In the genomic region with DNA sequence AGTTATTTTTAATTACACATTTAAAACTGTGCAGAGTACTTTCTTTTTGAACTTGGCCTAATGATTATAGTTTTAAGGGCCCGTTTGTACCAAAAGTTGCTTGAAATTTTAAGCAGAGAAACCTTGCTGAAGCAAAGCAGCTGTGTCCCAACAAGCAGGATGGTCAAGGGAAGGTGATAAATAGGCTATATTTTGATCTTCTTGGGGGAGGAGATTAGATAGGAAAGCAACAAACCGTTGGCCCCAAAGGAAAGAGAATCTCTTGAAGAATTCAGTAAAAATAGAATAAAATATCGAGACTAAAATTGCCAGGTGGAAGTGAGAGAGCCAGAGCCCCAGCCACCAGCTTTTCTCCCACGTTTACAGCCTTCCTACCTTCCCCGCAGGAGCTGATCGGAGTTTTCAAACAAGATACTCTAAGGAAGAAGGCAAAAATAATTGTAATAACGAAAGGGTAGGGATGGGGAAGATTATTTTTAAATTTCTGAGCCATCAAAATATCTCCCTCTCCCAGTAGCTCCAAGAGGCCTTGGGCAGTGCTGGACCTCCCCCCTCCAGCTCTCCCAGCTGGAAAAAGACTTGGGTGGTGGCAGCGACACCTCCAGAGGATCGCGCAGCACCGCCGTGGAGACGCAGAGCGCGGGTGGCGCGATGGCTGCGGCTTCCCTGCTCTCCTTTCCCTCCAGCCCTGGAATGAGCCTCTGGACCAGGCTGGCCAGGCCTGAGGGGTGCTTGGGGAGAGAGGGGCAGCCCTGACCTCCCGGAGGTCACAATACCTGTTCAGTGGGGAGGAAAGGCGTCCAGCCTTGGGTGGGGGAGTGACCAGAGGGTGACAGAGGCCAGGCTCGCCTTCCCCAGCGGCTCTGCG, we compare ENCODE assay signal across 14 cellular contexts. TPM values are rescaled to one million over a fixed set of nuclear protein-coding genes. Genes with fewer than 3 reads are reported as not detected.
DNase-seq lines count a peak whose midpoint lies in the region; ATAC-seq and TF ChIP-seq lines count a peak whose summit lies in the region.
"Had no signal": no experiment of that assay in that cellular context is flagged by ENCODE, and none has a peak within 500 bp of the region (broad histone marks: within the 10 kb centered on the region; RNA-seq: fewer than 3 reads in every experiment).

No MANE protein-coding gene starts in this region.

- H3K27ac Mint-ChIP-seq in activated T-cell treated with anti-CD3 and anti-CD28 coated beads, Interleukin-2, amount 50 U/mL, for 72 hours = peak overlapping the region; percentile 84
- H3K27ac Mint-ChIP-seq in T-helper 17 cell = peak overlapping the region; percentile 85
- H3K27ac Mint-ChIP-seq in Caco-2 (ENCODE audit: unreplicated experiment) = no peak overlapping the region

- CTCF ChIA-PET in Caco-2 (lab: Charles Lee) = interaction anchor here (0.8 kb wide), 1 partner anchor 17 kb away, joined by 3 read pairs; no protein-coding TSS in a partner anchor

- intact Hi-C loops in tibial artery (cut with DNase I; ENCODE audit: low total_unique reads) = no loop called here
- intact Hi-C loops in Caco-2 (cut with micrococcal nuclease; ENCODE audit: unreplicated experiment) = no loop called here

- peaks cover 4 to 6% of the 10 kb centered on the region in 2 donors for H3K36me3 Mint-ChIP-seq in activated T-cell treated with anti-CD3 and anti-CD28 coated beads, Interleukin-2, amount 50 U/mL, for 72 hours (ENCODE audit: insufficient read depth in 2 of 2)
- H3K36me3 Mint-ChIP-seq in T-helper 17 cell (ENCODE audit: low read depth) (peaks cover 3% of the 10 kb centered on the region), Caco-2 (ENCODE audit: insufficient read depth, unreplicated experiment) (no peaks in the 10 kb centered on the region)

- H3K4me1 ChIP-seq in iPS-18a (ENCODE audit: control insufficient read depth, low read depth, low read length) (peaks cover 54% of the 10 kb centered on the region), tibial artery (peaks cover 0 to 38% (median 23%) of the 10 kb centered on the region in 4 donors), Caco-2 (peaks cover 22% of the 10 kb centered on the region)
- H3K4me1 ChIP-seq: BE2C had no signal

- H3K9me3 ChIP-seq in T-helper 17 cell (ENCODE audit: control insufficient read depth, low read length, poor library complexity, severe bottlenecking) (peaks cover 21% of the 10 kb centered on the region), iPS-18a (ENCODE audit: control insufficient read depth, low read depth, low read length) (no peaks in the 10 kb centered on the region), tibial artery (peaks cover 0 to 7% (median 0%) of the 10 kb centered on the region in 3 donors), Caco-2 (no peaks in the 10 kb centered on the region)
- H3K9me3 ChIP-seq: BE2C had no signal

- H3K27ac ChIP-seq in iPS-18a (ENCODE audit: low read length) (no peak overlapping the region), temporal lobe (ENCODE audit: low read depth, low read length) (peak overlapping the region; percentile 21), tibial artery (no peak overlapping the region)
- H3K27ac ChIP-seq: KMS-11, stomach had no signal

- H3K4me3 Mint-ChIP-seq in activated T-cell treated with anti-CD3 and anti-CD28 coated beads, Interleukin-2, amount 50 U/mL, for 72 hours = no peak overlapping the region
- peak overlapping the region; percentile 41 for H3K4me3 Mint-ChIP-seq in T-helper 17 cell
- no peak overlapping the region for H3K4me3 Mint-ChIP-seq in Caco-2 (ENCODE audit: unreplicated experiment)

- no TSS peak for BruUV-seq in Caco-2 (replicated peaks; lab: Mats Ljungman, UMichigan)

- H3K9me3 Mint-ChIP-seq in activated T-cell treated with anti-CD3 and anti-CD28 coated beads, Interleukin-2, amount 50 U/mL, for 72 hours = no peaks in the 10 kb centered on the region
- no peaks in the 10 kb centered on the region for H3K9me3 Mint-ChIP-seq in Caco-2 (ENCODE audit: unreplicated experiment)

- DNase-seq in activated T-cell treated with anti-CD3 and anti-CD28 coated beads, Interleukin-2, amount 50 U/mL, for 72 hours = no peak
- no peak for DNase-seq in activated T-cell treated with anti-CD3 and anti-CD28 coated beads, Interleukin-2, amount 50 U/mL, for 48 hours
- DNase-seq in T-helper 17 cell (no peak), NCI-H1694 treated with DMSO at 0.1 percent for 48 hours (lab: John Stamatoyannopoulos, UW) (no peak), tibial artery (no peak), Caco-2 (no peak)
- DNase-seq: BE2C, GF-D8, Right ventricle myocardium superior, stomach had no signal

- H3K4me3 ChIP-seq in iPS-18a (ENCODE audit: low read length) (peak overlapping the region; percentile 83), tibial artery (no peak overlapping the region), Caco-2 (ENCODE audit: low read depth, low read length) (no peak overlapping the region)
- H3K4me3 ChIP-seq: stomach had no signal

- peaks cover 88% of the 10 kb centered on the region for H3K27me3 Mint-ChIP-seq in activated T-cell treated with anti-CD3 and anti-CD28 coated beads, Interleukin-2, amount 50 U/mL, for 72 hours (ENCODE audit: low read depth)
- H3K27me3 Mint-ChIP-seq in T-helper 17 cell (peaks cover 82% of the 10 kb centered on the region), Caco-2 (ENCODE audit: insufficient read depth, unreplicated experiment) (peaks cover 33% of the 10 kb centered on the region)

- peaks cover 34% of the 10 kb centered on the region for H3K4me1 Mint-ChIP-seq in activated T-cell treated with anti-CD3 and anti-CD28 coated beads, Interleukin-2, amount 50 U/mL, for 72 hours (ENCODE audit: low read depth)
- H3K4me1 Mint-ChIP-seq in T-helper 17 cell (peaks cover 12% of the 10 kb centered on the region), Caco-2 (ENCODE audit: low read depth, unreplicated experiment) (peaks cover 9% of the 10 kb centered on the region)

- POLR2A ChIA-PET in Caco-2 (lab: Charles Lee) = no interaction called here

- no peak for ATAC-seq in activated T-cell treated with anti-CD3 and anti-CD28 coated beads, Interleukin-2, amount 50 U/mL, for 72 hours (replicated peaks in 1 of 2)
- ATAC-seq in T-helper 17 cell = no peak

- H3K36me3 ChIP-seq in iPS-18a (ENCODE audit: control insufficient read depth, low read depth, low read length) (peaks cover 41% of the 10 kb centered on the region), tibial artery (no peaks in the 10 kb centered on the region), Caco-2 (ENCODE audit: control insufficient read depth, insufficient read depth, low read length) (no peaks in the 10 kb centered on the region)
- H3K36me3 ChIP-seq: BE2C, stomach had no signal

- peaks cover 57% of the 10 kb centered on the region for H3K27me3 ChIP-seq in iPS-18a (ENCODE audit: control insufficient read depth, insufficient read depth, low read length)
- peaks cover 10 to 99% of the 10 kb centered on the region in 2 donors for H3K27me3 ChIP-seq in tibial artery
- H3K27me3 ChIP-seq in Caco-2 (replicated peaks; ENCODE audit: control insufficient read depth, insufficient read depth, low read length) = peaks cover 16% of the 10 kb centered on the region

- peak overlapping the region; percentile 78 for H3K9ac ChIP-seq in iPS-18a (ENCODE audit: low read length)
- H3K9ac ChIP-seq: KMS-11 had no signal

- TF ChIP-seq CTCF in tibial artery (IDR thresholded peaks at IDR 0.05) = no peak
- no peak for TF ChIP-seq CTCF in Caco-2 (IDR thresholded peaks at IDR 0.05; ENCODE audit: insufficient read depth in 1 of 2, low read depth in 1 of 2, low read length in 1 of 2, severe bottlenecking in 1 of 2, unreplicated experiment in 1 of 2)

RNA-seq across cellular contexts. Expression of a gene that starts 5.8 kb away (rescaled TPM):
- total RNA-seq in activated T-cell treated with anti-CD3 and anti-CD28 coated beads, Interleukin-2, amount 50 U/mL, for 72 hours = under 1 TPM in 1 of 2 donors, not detected in 1; 0.25 TPM
- total RNA-seq in T-helper 17 cell = not detected
- 4.4 TPM for total RNA-seq in temporal lobe
- total RNA-seq in Caco-2 (2022) = 1.3 and 1.9 TPM in 2 replicates
- total RNA-seq: aorta, Right ventricle myocardium superior, stomach had no signal

RNA-seq across cellular contexts. Expression of a gene that starts 15.8 kb away (rescaled TPM):
- not detected for total RNA-seq in activated T-cell treated with anti-CD3 and anti-CD28 coated beads, Interleukin-2, amount 50 U/mL, for 72 hours
- total RNA-seq in T-helper 17 cell = not detected
- 2.0 TPM for total RNA-seq in temporal lobe
- 0.49 and 0.66 TPM in 2 replicates for total RNA-seq in Caco-2 (2022)
- total RNA-seq: aorta, Right ventricle myocardium superior, stomach had no signal
